15 cellular contexts compared by ENCODE assay signal in the genomic region with DNA sequence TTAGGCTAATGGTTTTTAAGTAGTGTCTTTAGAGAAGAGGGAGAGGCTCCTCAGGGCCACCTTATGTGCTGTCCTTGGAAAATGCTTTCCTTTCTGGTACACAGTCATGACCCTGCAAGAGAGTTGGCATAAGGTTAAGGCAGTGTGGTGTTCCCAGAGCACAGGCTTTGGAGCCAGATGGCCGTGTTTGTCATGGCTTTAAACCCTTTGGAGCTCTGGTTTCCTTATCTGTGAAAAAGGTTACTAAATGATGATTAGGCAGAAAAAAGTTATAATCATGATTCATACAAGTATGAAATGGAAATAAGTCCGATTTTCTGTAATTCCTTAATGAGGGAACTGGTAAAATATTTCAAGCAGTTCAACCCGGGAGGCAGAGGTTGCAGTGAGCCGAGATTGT. TPM values are rescaled to one million over a fixed set of nuclear protein-coding genes. Genes with fewer than 3 reads are reported as not detected.
A peak's percentile ranks its signal among the peaks of the same experiment; 100 is the strongest.
DNase-seq lines count a peak whose midpoint lies in the region; ATAC-seq and TF ChIP-seq lines count a peak whose summit lies in the region.
"Had no signal": no experiment of that assay in that cellular context is flagged by ENCODE, and none has a peak within 500 bp of the region (broad histone marks: within the 10 kb centered on the region; RNA-seq: fewer than 3 reads in every experiment).

No MANE protein-coding gene starts in this region.

- H3K27me3 Mint-ChIP-seq in CD14-positive monocyte (ENCODE audit: low read depth in 3 of 3): peaks cover 0 to 2% (median 1%) of the 10 kb centered on the region in 3 donors
- H3K27me3 Mint-ChIP-seq: CD4-positive, CD25-positive, alpha-beta regulatory T cell had no signal

- peak overlapping the region in 1 of 7 donors; percentile 7 for H3K27ac Mint-ChIP-seq in CD14-positive monocyte

- intact Hi-C loops in left cardiac atrium (cut with DNase I): no loop called here
- intact Hi-C loops in Right ventricle myocardium superior (cut with DNase I): no loop called here
- intact Hi-C loops in CD14-positive monocyte (cut with micrococcal nuclease): no loop called here

- TF ChIP-seq CTCF in cardiac fibroblast (IDR thresholded peaks at IDR 0.05; ENCODE audit: low read depth, low read length) (no peak), CD14-positive monocyte (IDR thresholded peaks at IDR 0.05) (no peak)

- H3K4me3 Mint-ChIP-seq in CD14-positive monocyte: no peak overlapping the region

- ATAC-seq in left cardiac atrium (peak; percentile 66 to 74), Right ventricle myocardium superior (ENCODE audit: poor library complexity) (no peak)
- ATAC-seq in activated CD4-positive, CD25-positive, alpha-beta regulatory T cell treated with anti-CD3 and anti-CD28 coated beads, Interleukin-2, amount 50 U/mL, for 24 hours: no peak

- H3K9me3 Mint-ChIP-seq in CD14-positive monocyte: peaks cover 0 to 3% (median 0%) of the 10 kb centered on the region in 7 donors
- H3K9me3 Mint-ChIP-seq: CD4-positive, CD25-positive, alpha-beta regulatory T cell had no signal

- H3K4me1 Mint-ChIP-seq in CD14-positive monocyte: no peaks in the 10 kb centered on the region

- peaks cover 49 to 87% of the 10 kb centered on the region in 2 donors for H3K36me3 Mint-ChIP-seq in CD14-positive monocyte

- DNase-seq in left cardiac atrium (no peak), Right ventricle myocardium superior (no peak), cardiac fibroblast (ENCODE audit: low read depth in 2 of 2) (peak; percentile 41 to 60), myocyte (ENCODE audit: low read depth) (peak; percentile 68), CD14-positive monocyte (ENCODE audit: low spot score) (no peak)
- DNase-seq in stimulated activated CD4-positive, alpha-beta T cell treated with anti-CD3 and anti-CD28 coated beads, Interleukin-15, amount 100 ng/mL, for 24 hours: no peak
- DNase-seq in activated effector memory CD4-positive, alpha-beta T cell treated with anti-CD3 and anti-CD28 coated beads, Interleukin-2, amount 50 U/mL, for 16 hours: no peak
- DNase-seq: activated CD4-positive, CD25-positive, alpha-beta regulatory T cell; activated gamma-delta T cell; CD4-positive, CD25-positive, alpha-beta regulatory T cell; NCI-H1105 treated with DMSO at 0.1 percent for 48 hours; NCI-H774; sigmoid colon; stimulated activated CD4-positive, alpha-beta T cell treated with anti-CD3 and anti-CD28 coated beads, Interleukin-2, amount 100 ng/mL, for 48 hours had no signal

- H3K4me3 ChIP-seq in cardiac fibroblast (replicated peaks in 1 of 2; ENCODE audit: low read depth in 2 of 2, low read length in 2 of 2): no peak overlapping the region
- H3K4me3 ChIP-seq: sigmoid colon had no signal

RNA-seq across cellular contexts. Expression of a gene that starts 13.2 kb away (rescaled TPM):
- total RNA-seq in left cardiac atrium: 10 to 100 TPM; 26.6 to 32.9 TPM
- total RNA-seq in Right ventricle myocardium superior: 24.1 TPM
- 16.1 and 18.1 TPM in 2 replicates for total RNA-seq in myocyte
- 41.1 TPM for polyA plus RNA-seq in myocyte (2012)
- 10 to 100 TPM; 19.6 to 27.8 TPM for polyA plus RNA-seq in CD14-positive monocyte

RNA-seq across cellular contexts. Expression of a gene that starts 13.3 kb away (rescaled TPM):
- total RNA-seq in left cardiac atrium (10 to 100 TPM; 52.9 to 56.7 TPM), Right ventricle myocardium superior (52.5 TPM), myocyte (35.5 and 36.6 TPM in 2 replicates)
- 72.9 TPM for polyA plus RNA-seq in myocyte (2012)
- polyA plus RNA-seq in CD14-positive monocyte: 100 to 1,000 TPM; 158 to 172 TPM

RNA-seq across cellular contexts. Expression of a gene that starts 40.2 kb away (rescaled TPM):
- total RNA-seq in left cardiac atrium (under 1 TPM; 0.44 TPM), Right ventricle myocardium superior (0.19 TPM), myocyte (0.08 TPM in 1 of 2 replicates, not detected in the other)
- polyA plus RNA-seq in myocyte (2012): 1.3 TPM
- polyA plus RNA-seq in CD14-positive monocyte: not detected

RNA-seq across cellular contexts. Expression of a gene that starts 41.3 kb away (rescaled TPM):
- total RNA-seq in left cardiac atrium: 10 to 100 TPM; 22.7 to 27.8 TPM
- 12.3 TPM for total RNA-seq in Right ventricle myocardium superior
- total RNA-seq in myocyte: 21.3 and 28.9 TPM in 2 replicates
- polyA plus RNA-seq in myocyte (2012): 4.1 TPM
- 1 to 10 TPM; 1.2 to 6.0 TPM for polyA plus RNA-seq in CD14-positive monocyte

Comparison
In these comparisons a context has a peak if more than half of its experiments do, and no peak if none do; other contexts are left out.
1. ATAC-seq: peak in left cardiac atrium (2 of 2); none in Right ventricle myocardium superior (single experiment) and activated CD4-positive, CD25-positive, alpha-beta regulatory T cell treated with anti-CD3 and anti-CD28 coated beads, Interleukin-2, amount 50 U/mL, for 24 hours (0 of 2).
2. DNase-seq: peak in cardiac fibroblast (2 of 2) and myocyte (single experiment); none in left cardiac atrium (single experiment), Right ventricle myocardium superior (single experiment), stimulated activated CD4-positive, alpha-beta T cell treated with anti-CD3 and anti-CD28 coated beads, Interleukin-15, amount 100 ng/mL, for 24 hours (single experiment), activated effector memory CD4-positive, alpha-beta T cell treated with anti-CD3 and anti-CD28 coated beads, Interleukin-2, amount 50 U/mL, for 16 hours (single experiment) and CD14-positive monocyte (single experiment).